Comparison of ENCODE assay signal across 8 cellular contexts in genomic region chr22:41833369-41834004, GRCh38. TPM values are rescaled to one million over a fixed set of nuclear protein-coding genes. Genes with fewer than 3 reads are reported as not detected.
DNase-seq lines count a peak whose midpoint lies in the region; ATAC-seq and FAIRE-seq lines count a peak whose summit lies in the region.

No MANE protein-coding gene starts in this region.

- POLR2A ChIA-PET in CD8-positive, alpha-beta memory T cell (lab: Charles Lee), result interaction anchor here (0.5 to 3.0 kb wide), 17 partner anchors 13 to 257 kb away, joined by 3 to 50 read pairs (median 6); partner anchors contain the start of genes CCDC134, CENPM, NDUFA6 and SNU13

- H3K27me3 ChIP-seq in CD8-positive, alpha-beta memory T cell (ENCODE audit: insufficient read depth, low read length, poor library complexity, severe bottlenecking), result no peaks in the 10 kb centered on the region
- no peaks in the 10 kb centered on the region for H3K27me3 ChIP-seq in esophagus (ENCODE audit: control insufficient read depth in 1 of 2, insufficient read depth in 2 of 2, low read length in 2 of 2)

- peak; percentile 29 to 63 (median 53) for DNase-seq in CD8-positive, alpha-beta memory T cell
- DNase-seq in activated T-cell treated with anti-CD3 and anti-CD28 coated beads for 48 hours (ENCODE audit: low read depth) (peak; percentile 38), myocyte (ENCODE audit: low read depth) (peak; percentile 79), substantia nigra (lab: John Stamatoyannopoulos, UW) (peak in 34 of 49 donors; percentile 11 to 78 (median 52)), RCC 7860 (ENCODE audit: low spot score) (no peak)

- WGBS in esophagus, 2 donors, result 0 to 1% methylated on average over 58 to 86 of the region's 86 CpGs

- no peaks in the 10 kb centered on the region for H3K9me3 ChIP-seq in CD8-positive, alpha-beta memory T cell (ENCODE audit: low read length)
- H3K9me3 ChIP-seq in KOPT-K1 (ENCODE audit: insufficient read depth, low read length, poor library complexity, severe bottlenecking) (no peaks in the 10 kb centered on the region), esophagus (ENCODE audit: control insufficient read depth in 2 of 2, insufficient read depth in 1 of 2, low read depth in 1 of 2, low read length in 1 of 2) (no peaks in the 10 kb centered on the region)

- peak overlapping the region; percentile 90 to 99 (median 96) for H3K4me3 Mint-ChIP-seq in CD8-positive, alpha-beta memory T cell

- H3K4me1 ChIP-seq in CD8-positive, alpha-beta memory T cell (ENCODE audit: insufficient read depth, low read length), result peaks cover 24% of the 10 kb centered on the region
- H3K4me1 ChIP-seq in esophagus (ENCODE audit: control insufficient read depth in 2 of 2, insufficient read depth in 2 of 2, low read length in 1 of 2), result peaks cover 0 to 2% of the 10 kb centered on the region in 2 donors

- peaks cover 6% of the 10 kb centered on the region for H3K36me3 ChIP-seq in CD8-positive, alpha-beta memory T cell (ENCODE audit: insufficient read depth, low read length)
- H3K36me3 ChIP-seq in KOPT-K1 (ENCODE audit: insufficient read depth, low read length) (peaks cover 34% of the 10 kb centered on the region), esophagus (ENCODE audit: control insufficient read depth in 2 of 2, insufficient read depth in 2 of 2, low read length in 1 of 2) (peaks cover 0 to 2% of the 10 kb centered on the region in 2 donors)

- CTCF ChIA-PET in CD8-positive, alpha-beta memory T cell (lab: Charles Lee), result interaction anchor here (1.0 to 4.7 kb wide), 15 partner anchors 10 to 167 kb away, joined by 3 to 35 read pairs (median 4); no protein-coding TSS in a partner anchor

- H3K27ac Mint-ChIP-seq in CD8-positive, alpha-beta memory T cell, result peak overlapping the region; percentile 92 to 100 (median 98)

- peaks cover 24 to 53% (median 41%) of the 10 kb centered on the region in 3 donors for H3K4me1 Mint-ChIP-seq in CD8-positive, alpha-beta memory T cell

- no peak for FAIRE-seq in RCC 7860 (lab: Jason Lieb, UNC)

- H3K27ac ChIP-seq in CD8-positive, alpha-beta memory T cell (ENCODE audit: low read depth, low read length), result peak overlapping the region; percentile 97
- peak overlapping the region; percentile 100 for H3K27ac ChIP-seq in KOPT-K1 (ENCODE audit: low read depth, low read length, poor library complexity, severe bottlenecking)
- H3K27ac ChIP-seq in esophagus (ENCODE audit: low read depth in 2 of 2, low read length in 1 of 2), result peak overlapping the region; percentile 94 to 99
- peak overlapping the region; percentile 94 for H3K27ac ChIP-seq in substantia nigra (ENCODE audit: low read depth, low read length, poor library complexity, severe bottlenecking)

- no peaks in the 10 kb centered on the region for H3K9me3 Mint-ChIP-seq in CD8-positive, alpha-beta memory T cell

- peak; percentile 14 for ATAC-seq in GM21390 (IDR thresholded peaks at IDR 0.05; ENCODE audit: unreplicated experiment)

- H3K4me3 ChIP-seq in CD8-positive, alpha-beta memory T cell (ENCODE audit: low read length), result peak overlapping the region; percentile 99
- H3K4me3 ChIP-seq in esophagus (ENCODE audit: low read depth in 1 of 2, low read length in 2 of 2), result peak overlapping the region; percentile 74 to 87

- peaks cover 0 to 30% (median 6%) of the 10 kb centered on the region in 3 donors for H3K36me3 Mint-ChIP-seq in CD8-positive, alpha-beta memory T cell

- no peaks in the 10 kb centered on the region for H3K27me3 Mint-ChIP-seq in CD8-positive, alpha-beta memory T cell

RNA-seq across cellular contexts. Expression of gene SREBF2, which starts 0.6 kb away (rescaled TPM):
- 10 to 100 TPM; 85.1 to 87.1 TPM for total RNA-seq in CD8-positive, alpha-beta memory T cell
- polyA plus RNA-seq in CD8-positive, alpha-beta memory T cell, result 24.5 TPM
- 10 to 100 TPM; 66.4 to 76.4 TPM for polyA plus RNA-seq in esophagus
- total RNA-seq in myocyte, result 120 and 152 TPM in 2 replicates
- 112 TPM for polyA plus RNA-seq in myocyte (2012)

RNA-seq across cellular contexts. Expression of gene CCDC134, which starts 33.0 kb away (rescaled TPM):
- 10 to 100 TPM; 17.9 to 19.9 TPM for total RNA-seq in CD8-positive, alpha-beta memory T cell
- polyA plus RNA-seq in CD8-positive, alpha-beta memory T cell, result 5.5 TPM
- 1 to 10 TPM; 1.5 to 1.9 TPM for polyA plus RNA-seq in esophagus
- total RNA-seq in myocyte, result 12.3 and 22.1 TPM in 2 replicates
- polyA plus RNA-seq in myocyte (2012), result 4.7 TPM
